In the genomic region with DNA sequence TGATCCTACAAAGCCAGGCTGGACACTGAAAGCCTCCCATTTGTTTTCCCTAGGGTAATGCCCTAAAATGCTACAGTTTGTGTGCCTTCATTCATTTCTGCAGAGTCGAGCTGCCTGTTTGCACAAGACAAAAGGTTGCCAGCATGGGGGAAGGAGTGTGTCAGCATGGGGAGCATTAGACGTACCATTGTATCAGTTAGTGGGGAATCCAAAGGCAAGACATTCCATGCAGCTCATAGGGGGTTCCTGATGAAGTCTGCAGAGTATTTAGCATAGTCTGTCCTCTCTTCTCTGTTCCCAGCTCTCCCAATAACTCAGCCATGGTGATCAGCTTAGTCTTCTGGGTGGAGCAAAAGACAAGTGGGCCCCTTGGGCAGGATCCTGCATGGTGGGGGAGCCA, we compare ENCODE assay signal across 1 cellular context.
TF ChIP-seq lines count a peak whose summit lies in the region.

No MANE protein-coding gene starts in this region.

TF ChIP-seq in H1, 55 proteins besides CTCF, POLR2A, EP300 and RAD21:
- TF ChIP-seq, protein P1, sequence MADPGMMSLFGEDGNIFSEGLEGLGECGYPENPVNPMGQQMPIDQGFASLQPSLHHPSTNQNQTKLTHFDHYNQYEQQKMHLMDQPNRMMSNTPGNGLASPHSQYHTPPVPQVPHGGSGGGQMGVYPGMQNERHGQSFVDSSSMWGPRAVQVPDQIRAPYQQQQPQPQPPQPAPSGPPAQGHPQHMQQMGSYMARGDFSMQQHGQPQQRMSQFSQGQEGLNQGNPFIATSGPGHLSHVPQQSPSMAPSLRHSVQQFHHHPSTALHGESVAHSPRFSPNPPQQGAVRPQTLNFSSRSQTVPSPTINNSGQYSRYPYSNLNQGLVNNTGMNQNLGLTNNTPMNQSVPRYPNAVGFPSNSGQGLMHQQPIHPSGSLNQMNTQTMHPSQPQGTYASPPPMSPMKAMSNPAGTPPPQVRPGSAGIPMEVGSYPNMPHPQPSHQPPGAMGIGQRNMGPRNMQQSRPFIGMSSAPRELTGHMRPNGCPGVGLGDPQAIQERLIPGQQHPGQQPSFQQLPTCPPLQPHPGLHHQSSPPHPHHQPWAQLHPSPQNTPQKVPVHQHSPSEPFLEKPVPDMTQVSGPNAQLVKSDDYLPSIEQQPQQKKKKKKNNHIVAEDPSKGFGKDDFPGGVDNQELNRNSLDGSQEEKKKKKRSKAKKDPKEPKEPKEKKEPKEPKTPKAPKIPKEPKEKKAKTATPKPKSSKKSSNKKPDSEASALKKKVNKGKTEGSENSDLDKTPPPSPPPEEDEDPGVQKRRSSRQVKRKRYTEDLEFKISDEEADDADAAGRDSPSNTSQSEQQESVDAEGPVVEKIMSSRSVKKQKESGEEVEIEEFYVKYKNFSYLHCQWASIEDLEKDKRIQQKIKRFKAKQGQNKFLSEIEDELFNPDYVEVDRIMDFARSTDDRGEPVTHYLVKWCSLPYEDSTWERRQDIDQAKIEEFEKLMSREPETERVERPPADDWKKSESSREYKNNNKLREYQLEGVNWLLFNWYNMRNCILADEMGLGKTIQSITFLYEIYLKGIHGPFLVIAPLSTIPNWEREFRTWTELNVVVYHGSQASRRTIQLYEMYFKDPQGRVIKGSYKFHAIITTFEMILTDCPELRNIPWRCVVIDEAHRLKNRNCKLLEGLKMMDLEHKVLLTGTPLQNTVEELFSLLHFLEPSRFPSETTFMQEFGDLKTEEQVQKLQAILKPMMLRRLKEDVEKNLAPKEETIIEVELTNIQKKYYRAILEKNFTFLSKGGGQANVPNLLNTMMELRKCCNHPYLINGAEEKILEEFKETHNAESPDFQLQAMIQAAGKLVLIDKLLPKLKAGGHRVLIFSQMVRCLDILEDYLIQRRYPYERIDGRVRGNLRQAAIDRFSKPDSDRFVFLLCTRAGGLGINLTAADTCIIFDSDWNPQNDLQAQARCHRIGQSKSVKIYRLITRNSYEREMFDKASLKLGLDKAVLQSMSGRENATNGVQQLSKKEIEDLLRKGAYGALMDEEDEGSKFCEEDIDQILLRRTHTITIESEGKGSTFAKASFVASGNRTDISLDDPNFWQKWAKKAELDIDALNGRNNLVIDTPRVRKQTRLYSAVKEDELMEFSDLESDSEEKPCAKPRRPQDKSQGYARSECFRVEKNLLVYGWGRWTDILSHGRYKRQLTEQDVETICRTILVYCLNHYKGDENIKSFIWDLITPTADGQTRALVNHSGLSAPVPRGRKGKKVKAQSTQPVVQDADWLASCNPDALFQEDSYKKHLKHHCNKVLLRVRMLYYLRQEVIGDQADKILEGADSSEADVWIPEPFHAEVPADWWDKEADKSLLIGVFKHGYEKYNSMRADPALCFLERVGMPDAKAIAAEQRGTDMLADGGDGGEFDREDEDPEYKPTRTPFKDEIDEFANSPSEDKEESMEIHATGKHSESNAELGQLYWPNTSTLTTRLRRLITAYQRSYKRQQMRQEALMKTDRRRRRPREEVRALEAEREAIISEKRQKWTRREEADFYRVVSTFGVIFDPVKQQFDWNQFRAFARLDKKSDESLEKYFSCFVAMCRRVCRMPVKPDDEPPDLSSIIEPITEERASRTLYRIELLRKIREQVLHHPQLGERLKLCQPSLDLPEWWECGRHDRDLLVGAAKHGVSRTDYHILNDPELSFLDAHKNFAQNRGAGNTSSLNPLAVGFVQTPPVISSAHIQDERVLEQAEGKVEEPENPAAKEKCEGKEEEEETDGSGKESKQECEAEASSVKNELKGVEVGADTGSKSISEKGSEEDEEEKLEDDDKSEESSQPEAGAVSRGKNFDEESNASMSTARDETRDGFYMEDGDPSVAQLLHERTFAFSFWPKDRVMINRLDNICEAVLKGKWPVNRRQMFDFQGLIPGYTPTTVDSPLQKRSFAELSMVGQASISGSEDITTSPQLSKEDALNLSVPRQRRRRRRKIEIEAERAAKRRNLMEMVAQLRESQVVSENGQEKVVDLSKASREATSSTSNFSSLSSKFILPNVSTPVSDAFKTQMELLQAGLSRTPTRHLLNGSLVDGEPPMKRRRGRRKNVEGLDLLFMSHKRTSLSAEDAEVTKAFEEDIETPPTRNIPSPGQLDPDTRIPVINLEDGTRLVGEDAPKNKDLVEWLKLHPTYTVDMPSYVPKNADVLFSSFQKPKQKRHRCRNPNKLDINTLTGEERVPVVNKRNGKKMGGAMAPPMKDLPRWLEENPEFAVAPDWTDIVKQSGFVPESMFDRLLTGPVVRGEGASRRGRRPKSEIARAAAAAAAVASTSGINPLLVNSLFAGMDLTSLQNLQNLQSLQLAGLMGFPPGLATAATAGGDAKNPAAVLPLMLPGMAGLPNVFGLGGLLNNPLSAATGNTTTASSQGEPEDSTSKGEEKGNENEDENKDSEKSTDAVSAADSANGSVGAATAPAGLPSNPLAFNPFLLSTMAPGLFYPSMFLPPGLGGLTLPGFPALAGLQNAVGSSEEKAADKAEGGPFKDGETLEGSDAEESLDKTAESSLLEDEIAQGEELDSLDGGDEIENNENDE (IDR thresholded peaks at IDR 0.05; ENCODE audit: insufficient replicate concordance, low read length) = no peak
- TF ChIP-seq HDAC2 (IDR thresholded peaks at IDR 0.05; ENCODE audit: borderline replicate concordance in 1 of 2, low read depth in 2 of 2, low read length in 2 of 2) (peak in 1 of 2 experiments; percentile 77; a peak in 1 of 4 replicates), SAP30 (IDR thresholded peaks at IDR 0.05; ENCODE audit: insufficient read depth, insufficient replicate concordance, low read length) (no peak), SP1 (IDR thresholded peaks at IDR 0.05; ENCODE audit: low read depth, low read length) (peak; percentile 9; the same call in 1 of the 2 replicates), GTF2F1 (IDR thresholded peaks at IDR 0.05; ENCODE audit: borderline replicate concordance, low read depth, low read length) (no peak), CBX5 (IDR thresholded peaks at IDR 0.05; ENCODE audit: low read depth, low read length) (no peak), TEAD4 (IDR thresholded peaks at IDR 0.05; ENCODE audit: low read depth, low read length) (peak; percentile 83), SP2 (IDR thresholded peaks at IDR 0.05; ENCODE audit: low read length) (no peak), JUN (IDR thresholded peaks at IDR 0.05; ENCODE audit: low read depth, low read length) (no peak), NANOG (IDR thresholded peaks at IDR 0.05; ENCODE audit: insufficient read depth, low read depth, low read length, poor library complexity, severe bottlenecking) (peak; percentile 33), SIRT6 (IDR thresholded peaks at IDR 0.05; ENCODE audit: low read length) (no peak), CTBP2 (IDR thresholded peaks at IDR 0.05; ENCODE audit: borderline replicate concordance, insufficient read depth, insufficient read length, low read length) (no peak), GABPA (IDR thresholded peaks at IDR 0.05; ENCODE audit: borderline replicate concordance, insufficient read depth, low read length) (no peak), KDM5A (IDR thresholded peaks at IDR 0.05; ENCODE audit: low read length) (no peak), BACH1 (IDR thresholded peaks at IDR 0.05; ENCODE audit: low read length) (peak; percentile 15; the same call in 1 of the 2 replicates)
